In genomic region chr3:12294885-12295580, GRCh38 we compare ENCODE assay signal across 17 cellular contexts. TPM values are rescaled to one million over a fixed set of nuclear protein-coding genes. Genes with fewer than 3 reads are reported as not detected.
A peak's percentile ranks its signal among the peaks of the same experiment; 100 is the strongest.
DNase-seq lines count a peak whose midpoint lies in the region; ATAC-seq and TF ChIP-seq lines count a peak whose summit lies in the region.
"Had no signal": no experiment of that assay in that cellular context is flagged by ENCODE, and none has a peak within 500 bp of the region (broad histone marks: within the 10 kb centered on the region; RNA-seq: fewer than 3 reads in every experiment).

No MANE protein-coding gene starts in this region.

- no peak overlapping the region for H2BK20ac ChIP-seq in IMR-90 (ENCODE audit: low read depth, low read length)

- no peak overlapping the region for H3K27ac Mint-ChIP-seq in osteocyte (ENCODE audit: unreplicated experiment)
- H3K27ac Mint-ChIP-seq in GM23338, result no peak overlapping the region
- H3K27ac Mint-ChIP-seq: activated CD8-positive, alpha-beta memory T cell treated with anti-CD3 and anti-CD28 coated beads, Interleukin-2, amount 10 ng/mL, durations not matched to agents 7 days and 5 days had no signal

- no peak overlapping the region for H3K4me3 ChIP-seq in IMR-90 (ENCODE audit: insufficient read depth, low read depth, low read length)
- H3K4me3 ChIP-seq in mammary epithelial cell (replicated peaks in 1 of 3; ENCODE audit: insufficient read depth in 1 of 3, low read depth in 2 of 3, low read length in 3 of 3), result no peak overlapping the region
- H3K4me3 ChIP-seq in kidney epithelial cell (ENCODE audit: low read depth, low read length), result no peak overlapping the region
- H3K4me3 ChIP-seq in GM23338, result no peak overlapping the region
- H3K4me3 ChIP-seq: BLaER1, esophagus muscularis mucosa, prostate gland, SK-N-MC had no signal

- no peak overlapping the region for H3K56ac ChIP-seq in IMR-90 (ENCODE audit: extremely low read depth, insufficient read depth, low read length)

- H3K27me3 Mint-ChIP-seq in osteocyte (ENCODE audit: unreplicated experiment) (peaks cover 26% of the 10 kb centered on the region), GM23338 (ENCODE audit: insufficient read depth, low read depth, poor library complexity) (peaks cover under 1% of the 10 kb centered on the region)

- peak overlapping the region; percentile 0; the same call in 1 of the 2 replicates for H3K4me2 ChIP-seq in IMR-90 (ENCODE audit: low read depth, low read length)
- no peak overlapping the region for H3K4me2 ChIP-seq in mammary epithelial cell (ENCODE audit: insufficient read depth, low read depth, low read length)
- no peak overlapping the region for H3K4me2 ChIP-seq in GM23338
- H3K4me2 ChIP-seq: BLaER1 had no signal

- H3K9ac ChIP-seq in IMR-90 (ENCODE audit: low read depth, low read length), result no peak overlapping the region
- no peak overlapping the region for H3K9ac ChIP-seq in mammary epithelial cell (ENCODE audit: insufficient read depth, low read length)
- H3K9ac ChIP-seq: BLaER1 had no signal

- H3F3A ChIP-seq in GM23338 (replicated peaks; ENCODE audit: low read depth), result no peaks in the 10 kb centered on the region

- H3K9me2 ChIP-seq in GM23338 (ENCODE audit: insufficient read depth), result no peaks in the 10 kb centered on the region

- TF ChIP-seq RAD21 in IMR-90 (IDR thresholded peaks at IDR 0.05; ENCODE audit: low read length), result 0 out of 2 replicates have a peak, but pooled peaks have one; percentile 4

- no peak overlapping the region for H2AK5ac ChIP-seq in IMR-90 (ENCODE audit: low read depth, low read length)

- H3K36me3 Mint-ChIP-seq in osteocyte (ENCODE audit: unreplicated experiment), result no peaks in the 10 kb centered on the region
- H3K36me3 Mint-ChIP-seq in GM23338 (ENCODE audit: low read depth), result no peaks in the 10 kb centered on the region
- H3K36me3 Mint-ChIP-seq: activated CD8-positive, alpha-beta memory T cell treated with anti-CD3 and anti-CD28 coated beads, Interleukin-2, amount 10 ng/mL, durations not matched to agents 7 days and 5 days had no signal

- TF ChIP-seq CTCF in IMR-90 (conservative IDR thresholded peaks at IDR 0.05; ENCODE audit: low read depth, low read length) (no peak), mammary epithelial cell (conservative IDR thresholded peaks at IDR 0.05 in 1 of 2, IDR thresholded peaks at IDR 0.05 in 1 of 2; ENCODE audit: extremely low read depth in 1 of 2, insufficient read depth in 1 of 2, low read depth in 1 of 2, low read length in 2 of 2) (no peak), kidney epithelial cell (IDR thresholded peaks at IDR 0.05; ENCODE audit: insufficient read depth, low read length, poor library complexity, severe bottlenecking) (no peak), osteocyte (IDR thresholded peaks at IDR 0.05) (no peak), GM23338 (conservative IDR thresholded peaks at IDR 0.05; ENCODE audit: low read depth in 2 of 2) (no peak)

- in situ Hi-C loops in IMR-90 (cut with MboI; ENCODE audit: low sequenced_read_pairs) (no loop called here), mammary epithelial cell (cut with MboI; ENCODE audit: low sequenced_read_pairs in 2 of 2) (no loop called here), KBM-7 (cut with MboI; ENCODE audit: low pct_unique_long_range_greater_than_20kb, low sequenced_read_pairs) (no loop called here)

- no peak overlapping the region for H2AFZ ChIP-seq in IMR-90 (replicated peaks; ENCODE audit: low read length, poor library complexity)
- H2AFZ ChIP-seq in mammary epithelial cell (ENCODE audit: low read depth, low read length), result no peak overlapping the region
- no peak overlapping the region for H2AFZ ChIP-seq in GM23338

- peaks cover 17 to 38% of the 10 kb centered on the region in 2 experiments for H3K79me1 ChIP-seq in IMR-90 (ENCODE audit: low read depth in 1 of 2, low read length in 2 of 2)

- peaks cover 6% of the 10 kb centered on the region for H3K4me1 ChIP-seq in IMR-90 (ENCODE audit: control insufficient read depth, insufficient read depth, low read length)
- H3K4me1 ChIP-seq in mammary epithelial cell (ENCODE audit: insufficient read depth, low read length), result no peaks in the 10 kb centered on the region
- 0 out of 2 replicates have a peak, but pooled peaks cover 5% of the 10 kb centered on the region for H3K4me1 ChIP-seq in GM23338 (ENCODE audit: insufficient read depth)
- H3K4me1 ChIP-seq: BLaER1, esophagus muscularis mucosa, prostate gland had no signal

- H3K4me3 Mint-ChIP-seq in osteocyte (ENCODE audit: unreplicated experiment), result no peak overlapping the region
- no peak overlapping the region for H3K4me3 Mint-ChIP-seq in GM23338
- H3K4me3 Mint-ChIP-seq: activated CD8-positive, alpha-beta memory T cell treated with anti-CD3 and anti-CD28 coated beads, Interleukin-2, amount 10 ng/mL, durations not matched to agents 7 days and 5 days had no signal

- H3K9me3 ChIP-seq in IMR-90 (ENCODE audit: control insufficient read depth, insufficient read depth, low read length), result no peaks in the 10 kb centered on the region
- H3K9me3 ChIP-seq in mammary epithelial cell (replicated peaks; ENCODE audit: insufficient read depth, low read length), result no peaks in the 10 kb centered on the region
- H3K9me3 ChIP-seq: BLaER1, esophagus muscularis mucosa, prostate gland had no signal

- no peak overlapping the region for H4K5ac ChIP-seq in IMR-90 (ENCODE audit: low read depth, low read length)

- intact Hi-C loops in IMR-90 (cut with micrococcal nuclease) (no loop called here), mammary epithelial cell (cut with micrococcal nuclease) (no loop called here)

- CTCF ChIA-PET in IMR-90 (lab: Yijun Ruan, JAX) (no interaction called here), mammary epithelial cell (lab: Charles Lee; ENCODE audit: low non-redundant PET) (no interaction called here)

- peak; percentile 49 for DNase-seq in AG08395 (ENCODE audit: low spot score)
- peak; percentile 93 for DNase-seq in IMR-90
- peak; percentile 69 for DNase-seq in mammary epithelial cell
- DNase-seq in kidney epithelial cell (ENCODE audit: low read depth), result peak; percentile 82
- DNase-seq in osteocyte (ENCODE audit: extremely low spot score, unreplicated experiment), result no peak
- DNase-seq in KBM-7, result no peak
- DNase-seq in GM23338 (ENCODE audit: low spot score), result no peak
- DNase-seq: activated CD8-positive, alpha-beta memory T cell treated with anti-CD3 and anti-CD28 coated beads, Interleukin-2, amount 10 ng/mL, durations not matched to agents 7 days and 5 days; activated naive CD4-positive, alpha-beta T cell; NCI-H1930; NCI-H82; stimulated activated CD4-positive, alpha-beta T cell treated with anti-CD3 and anti-CD28 coated beads, Interleukin-1b, Interleukin-23, amount 100 ng/mL, for 48 hours had no signal

- ATAC-seq in IMR-90 (ENCODE audit: low read depth) (peak; percentile 90), HG02610 (IDR thresholded peaks at IDR 0.05; ENCODE audit: unreplicated experiment) (no peak), GM23338 (no peak)
- ATAC-seq: activated CD8-positive, alpha-beta memory T cell treated with anti-CD3 and anti-CD28 coated beads, Interleukin-2, amount 10 ng/mL, durations not matched to agents 7 days and 5 days had no signal

- no peak overlapping the region for H2BK15ac ChIP-seq in IMR-90 (ENCODE audit: low read depth, low read length)

- H3K27ac ChIP-seq in IMR-90 (ENCODE audit: insufficient read depth, low read length) (peak overlapping the region; percentile 53; the same call in 1 of the 2 replicates), mammary epithelial cell (ENCODE audit: insufficient read depth, low read depth, low read length) (no peak overlapping the region), GM23338 (ENCODE audit: low read depth) (no peak overlapping the region)
- H3K27ac ChIP-seq: BLaER1, esophagus muscularis mucosa, prostate gland, SK-N-MC had no signal

- no TSS peak for BruUV-seq in IMR-90 (replicated peaks; lab: Mats Ljungman, UMichigan)
- BruUV-seq in mammary epithelial cell (replicated peaks; lab: Mats Ljungman, UMichigan), result no TSS peak

- H3K4me1 Mint-ChIP-seq in osteocyte (ENCODE audit: unreplicated experiment) (no peaks in the 10 kb centered on the region), GM23338 (peaks cover 3% of the 10 kb centered on the region; the same call in 2 of the 3 replicates)
- H3K4me1 Mint-ChIP-seq: activated CD8-positive, alpha-beta memory T cell treated with anti-CD3 and anti-CD28 coated beads, Interleukin-2, amount 10 ng/mL, durations not matched to agents 7 days and 5 days had no signal

- no peak overlapping the region for H2AK9ac ChIP-seq in IMR-90 (replicated peaks; ENCODE audit: low read depth, low read length, poor library complexity)

- no CpG with 5 or more reads among the region's 6 CpGs for WGBS in IMR-90 (ENCODE audit: extremely low coverage in 2 of 2, insufficient read length in 1 of 2), 2 experiments
- 46% methylated on average over 4 of the region's 6 CpGs for WGBS in mammary epithelial cell (ENCODE audit: low coverage, missing lambda C conversion rate)

- H3K23ac ChIP-seq in IMR-90 (ENCODE audit: low read depth, low read length), result no peak overlapping the region

- peak overlapping the region; percentile 58 for H2BK5ac ChIP-seq in IMR-90 (ENCODE audit: low read depth, low read length, poor library complexity, severe bottlenecking)

- POLR2A ChIA-PET in IMR-90 (lab: Charles Lee; ENCODE audit: unreplicated experiment), result no interaction called here

- H4K20me1 ChIP-seq in IMR-90 (ENCODE audit: insufficient read depth, low read length) (no peaks in the 10 kb centered on the region; the same call in 1 of the 2 replicates), mammary epithelial cell (ENCODE audit: insufficient read depth, low read length) (no peaks in the 10 kb centered on the region), GM23338 (replicated peaks; ENCODE audit: insufficient read depth) (no peaks in the 10 kb centered on the region)
- H4K20me1 ChIP-seq: BLaER1 had no signal

- no peaks in the 10 kb centered on the region for H3K79me2 ChIP-seq in mammary epithelial cell (ENCODE audit: insufficient read depth, low read length)
- no peaks in the 10 kb centered on the region for H3K79me2 ChIP-seq in GM23338 (replicated peaks; ENCODE audit: insufficient read depth)

- dilution Hi-C loops in IMR-90 (cut with HindIII; ENCODE audit: low sequenced_read_pairs, unreplicated experiment), result no loop called here
- dilution Hi-C loops in mammary epithelial cell (cut with HindIII; ENCODE audit: low sequenced_read_pairs), result no loop called here

- H3K9me1 ChIP-seq in IMR-90 (ENCODE audit: insufficient read depth, low read length), result 0 out of 2 replicates have a peak, but pooled peaks cover 2% of the 10 kb centered on the region

- no peak overlapping the region for H3K4ac ChIP-seq in IMR-90 (ENCODE audit: low read depth, low read length)

- H3K27me3 ChIP-seq in IMR-90 (ENCODE audit: control insufficient read depth, insufficient read depth, low read length) (no peaks in the 10 kb centered on the region), mammary epithelial cell (ENCODE audit: insufficient read depth, low read length) (no peaks in the 10 kb centered on the region), kidney epithelial cell (ENCODE audit: control insufficient read depth, insufficient read depth, low read length) (no peaks in the 10 kb centered on the region), GM23338 (ENCODE audit: insufficient read depth) (peaks cover 32% of the 10 kb centered on the region)
- H3K27me3 ChIP-seq: BLaER1, esophagus muscularis mucosa had no signal

- H3K18ac ChIP-seq in IMR-90 (ENCODE audit: low read depth, low read length), result no peak overlapping the region

- no peak for TF ChIP-seq POLR2A in IMR-90 (IDR thresholded peaks at IDR 0.05; ENCODE audit: low read depth, low read length)

- no peak overlapping the region for H4K8ac ChIP-seq in IMR-90 (ENCODE audit: low read depth in 2 of 2, low read length in 2 of 2)

- no peak overlapping the region for H4K91ac ChIP-seq in IMR-90 (ENCODE audit: insufficient read depth, low read depth, low read length)

- H3K9me3 Mint-ChIP-seq in osteocyte (ENCODE audit: unreplicated experiment), result no peaks in the 10 kb centered on the region
- no peaks in the 10 kb centered on the region for H3K9me3 Mint-ChIP-seq in GM23338

- H3K36me3 ChIP-seq in IMR-90 (ENCODE audit: control insufficient read depth, insufficient read depth, low read length), result no peaks in the 10 kb centered on the region
- no peaks in the 10 kb centered on the region for H3K36me3 ChIP-seq in mammary epithelial cell (ENCODE audit: insufficient read depth, low read length)
- no peaks in the 10 kb centered on the region for H3K36me3 ChIP-seq in kidney epithelial cell (ENCODE audit: control insufficient read depth, insufficient read depth, low read length)
- no peaks in the 10 kb centered on the region for H3K36me3 ChIP-seq in GM23338 (ENCODE audit: insufficient read depth)
- H3K36me3 ChIP-seq: BLaER1, esophagus muscularis mucosa, prostate gland had no signal

- no peak overlapping the region for H2BK120ac ChIP-seq in IMR-90 (ENCODE audit: low read depth, low read length)

- no peak overlapping the region for H3K14ac ChIP-seq in IMR-90 (replicated peaks; ENCODE audit: low read depth, low read length)

RNA-seq across cellular contexts. Expression of gene PPARG, which starts 6.2 kb away (rescaled TPM):
- total RNA-seq in IMR-90 (2012; rRNA removed) (21.9 and 23.8 TPM in 2 replicates), mammary epithelial cell (under 1 TPM; 0.17 to 0.54 TPM), kidney epithelial cell (14.7 and 16.3 TPM in 2 replicates), osteocyte (4.4 and 6.2 TPM in 2 replicates)
- polyA plus RNA-seq in IMR-90 (2012; rRNA removed) (11.2 and 11.5 TPM in 2 replicates), mammary epithelial cell (0.45 TPM), GM23338 (2016; fragmentation: Nextera tagmentation; extraction: Ambion mirVana) (0.15 TPM in 1 of 2 replicates, not detected in the other)
- 5.5 and 9.1 TPM in 2 replicates for polyA plus RNA-seq in IMR-90 (2012; cell fraction: cytosol; rRNA removed)
- polyA plus RNA-seq in IMR-90 (2012; cell fraction: nucleus; rRNA removed; ENCODE audit: low replicate concordance), result 2.9 and 14.1 TPM in 2 replicates
- 0.62 TPM for polyA minus RNA-seq in mammary epithelial cell
- total RNA-seq in GM23338 (2014; rRNA removed; shearing (Covaris generic)), result 0.42 TPM in 1 of 2 replicates, not detected in the other

Comparison
In these comparisons a context has a peak if more than half of its experiments do, and no peak if none do; other contexts are left out.
1. DNase-seq: peak in AG08395 (single experiment), IMR-90 (single experiment), mammary epithelial cell (single experiment) and kidney epithelial cell (single experiment); none in osteocyte (single experiment), KBM-7 (single experiment) and GM23338 (single experiment).